ENCODE assay signal across 8 cellular contexts in the genomic region with DNA sequence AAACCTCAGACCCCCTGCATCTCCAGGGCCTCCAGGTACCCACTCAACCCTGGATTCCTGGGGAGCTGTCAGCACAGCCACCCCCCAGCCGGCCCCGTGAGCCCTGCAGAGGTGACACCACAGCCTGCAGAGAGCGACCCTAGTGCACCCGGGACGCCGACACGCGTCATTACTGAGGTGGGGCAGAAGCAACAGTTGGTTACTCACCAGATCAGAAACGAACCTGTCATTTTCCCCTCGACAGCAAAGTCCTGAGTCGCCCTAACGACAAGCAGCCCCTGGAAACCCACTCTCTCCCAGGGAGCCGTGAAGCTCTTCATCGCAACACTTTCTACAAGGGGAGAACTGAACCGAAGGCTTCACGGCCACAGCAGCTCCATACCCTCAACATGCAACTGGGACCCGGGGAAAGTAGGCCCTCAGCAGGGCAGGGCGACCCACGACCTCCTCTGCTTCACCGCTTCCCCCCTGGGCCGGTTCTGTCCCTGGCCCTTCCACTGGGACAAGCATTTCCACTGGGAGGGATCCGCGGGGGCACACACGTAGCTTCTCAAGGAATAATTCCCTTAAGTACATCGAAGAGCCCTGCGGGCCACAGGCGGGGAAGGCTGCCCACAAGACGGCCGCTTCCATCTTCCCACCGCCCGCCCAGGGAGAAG. TPM values are rescaled to one million over a fixed set of nuclear protein-coding genes. Genes with fewer than 3 reads are reported as not detected.
DNase-seq lines count a peak whose midpoint lies in the region; ATAC-seq and TF ChIP-seq lines count a peak whose summit lies in the region.

No MANE protein-coding gene starts in this region.

- 1% methylated on average over 13 of the region's 31 CpGs; no CpG with 5 or more reads in 1 of the 2 experiments for WGBS in IMR-90 (ENCODE audit: extremely low coverage in 2 of 2, insufficient read length in 1 of 2), 2 experiments
- 17 to 33% methylated on average over 9 to 19 of the region's 31 CpGs for WGBS in thyroid gland, 2 donors

- peak overlapping the region; percentile 70 for H3K4ac ChIP-seq in IMR-90 (ENCODE audit: low read depth, low read length)

- no peaks in the 10 kb centered on the region for H3K27me3 Mint-ChIP-seq in effector memory CD8-positive, alpha-beta T cell
- peaks cover 8% of the 10 kb centered on the region for H3K27me3 Mint-ChIP-seq in neural crest cell (ENCODE audit: low read depth)

- H3K4me1 Mint-ChIP-seq in effector memory CD8-positive, alpha-beta T cell (ENCODE audit: low read depth in 2 of 2), result peaks cover 31 to 42% of the 10 kb centered on the region in 2 donors
- peaks cover 29% of the 10 kb centered on the region for H3K4me1 Mint-ChIP-seq in neural crest cell

- peak overlapping the region; percentile 65 for H3K56ac ChIP-seq in IMR-90 (ENCODE audit: extremely low read depth, insufficient read depth, low read length)

- peak overlapping the region; percentile 71 for H2AFZ ChIP-seq in IMR-90 (replicated peaks; ENCODE audit: low read length, poor library complexity)

- H3K23ac ChIP-seq in IMR-90 (ENCODE audit: low read depth, low read length), result peak overlapping the region; percentile 68

- H3K4me1 ChIP-seq in IMR-90 (ENCODE audit: control insufficient read depth, insufficient read depth, low read length), result peaks cover 10% of the 10 kb centered on the region
- peaks cover 24 to 31% of the 10 kb centered on the region in 2 donors for H3K4me1 ChIP-seq in thyroid gland

- no peak overlapping the region for H3K18ac ChIP-seq in IMR-90 (ENCODE audit: low read depth, low read length)

- H4K5ac ChIP-seq in IMR-90 (ENCODE audit: low read depth, low read length), result no peak overlapping the region

- peak overlapping the region; percentile 90 for H2AK9ac ChIP-seq in IMR-90 (replicated peaks; ENCODE audit: low read depth, low read length, poor library complexity)

- H3K4me2 ChIP-seq in IMR-90 (ENCODE audit: low read depth, low read length), result peak overlapping the region; percentile 75

- H2BK5ac ChIP-seq in IMR-90 (ENCODE audit: low read depth, low read length, poor library complexity, severe bottlenecking), result peak overlapping the region; percentile 37

- peak overlapping the region; percentile 54 for H3K27ac ChIP-seq in IMR-90 (ENCODE audit: insufficient read depth, low read length)
- peak overlapping the region in 1 of 3 donors; percentile 82 for H3K27ac ChIP-seq in thyroid gland

- POLR2A ChIA-PET in IMR-90 (lab: Charles Lee; ENCODE audit: unreplicated experiment), result no interaction called here

- H3K36me3 Mint-ChIP-seq in effector memory CD8-positive, alpha-beta T cell (ENCODE audit: insufficient read depth), result peaks cover 50% of the 10 kb centered on the region
- peaks cover 11% of the 10 kb centered on the region for H3K36me3 Mint-ChIP-seq in neural crest cell (ENCODE audit: low read depth)

- peaks cover 0 to 39% of the 10 kb centered on the region in 2 experiments; a peak in 2 of 4 replicates for H3K79me1 ChIP-seq in IMR-90 (ENCODE audit: low read depth in 1 of 2, low read length in 2 of 2)

- peak overlapping the region; percentile 1; the same call in 1 of the 2 replicates for H2BK120ac ChIP-seq in IMR-90 (ENCODE audit: low read depth, low read length)

- no peaks in the 10 kb centered on the region for H3K9me3 Mint-ChIP-seq in effector memory CD8-positive, alpha-beta T cell
- peaks cover 5% of the 10 kb centered on the region for H3K9me3 Mint-ChIP-seq in neural crest cell

- TF ChIP-seq POLR2A in IMR-90 (IDR thresholded peaks at IDR 0.05; ENCODE audit: low read depth, low read length) (peak; percentile 78), thyroid gland (IDR thresholded peaks at IDR 0.05) (no peak)

- 0 out of 2 replicates have a peak overlapping the region, but pooled peaks have one; percentile 15 for H4K91ac ChIP-seq in IMR-90 (ENCODE audit: insufficient read depth, low read depth, low read length)

- H2AK5ac ChIP-seq in IMR-90 (ENCODE audit: low read depth, low read length), result 0 out of 2 replicates have a peak overlapping the region, but pooled peaks have one; percentile 0

- H4K20me1 ChIP-seq in IMR-90 (ENCODE audit: insufficient read depth, low read length), result peaks cover 58% of the 10 kb centered on the region

- H3K9ac ChIP-seq in IMR-90 (ENCODE audit: low read depth, low read length), result peak overlapping the region; percentile 80

- intact Hi-C loops in IMR-90 (cut with micrococcal nuclease), result no loop called here
- intact Hi-C loops in thyroid gland (cut with DNase I), result no loop called here

- dilution Hi-C loops in IMR-90 (cut with HindIII; ENCODE audit: low sequenced_read_pairs, unreplicated experiment), result no loop called here

- H3K9me3 ChIP-seq in IMR-90 (ENCODE audit: control insufficient read depth, insufficient read depth, low read length) (peaks cover 4% of the 10 kb centered on the region; the same call in 1 of the 2 replicates), thyroid gland (no peaks in the 10 kb centered on the region)

- H3K27ac Mint-ChIP-seq in effector memory CD8-positive, alpha-beta T cell, result peak overlapping the region; percentile 95 to 97
- H3K27ac Mint-ChIP-seq in neural crest cell (ENCODE audit: unreplicated experiment), result peak overlapping the region; percentile 93

- no TSS peak for BruUV-seq in IMR-90 (replicated peaks; lab: Mats Ljungman, UMichigan)

- ATAC-seq in IMR-90 (ENCODE audit: low read depth) (peak; percentile 18), HG02759 (IDR thresholded peaks at IDR 0.05; ENCODE audit: unreplicated experiment) (no peak)
- ATAC-seq in effector memory CD8-positive, alpha-beta T cell (replicated peaks), result peak; percentile 80

- H3K4me3 ChIP-seq in IMR-90 (ENCODE audit: insufficient read depth, low read depth, low read length), result peak overlapping the region; percentile 98
- peak overlapping the region; percentile 64 to 89 (median 75) for H3K4me3 ChIP-seq in thyroid gland (replicated peaks in 1 of 3)

- DNase-seq in IMR-90 (peak; percentile 72), neural crest cell (ENCODE audit: low read depth, low spot score) (no peak), thyroid gland (no peak), superior temporal gyrus (ENCODE audit: extremely low spot score) (no peak), NCI-H187 treated with DMSO at 0.1 percent for 48 hours (lab: John Stamatoyannopoulos, UW) (no peak)
- DNase-seq in activated CD4-positive, alpha-beta T cell treated with anti-CD3 and anti-CD28 coated beads, Interleukin-2, amount 50 U/mL, for 24 hours (ENCODE audit: low read depth in 1 of 2, low spot score in 1 of 2), result peak; percentile 31 to 54
- peak; percentile 63 to 69 (median 63) for DNase-seq in effector memory CD8-positive, alpha-beta T cell

- no peak overlapping the region for H2BK15ac ChIP-seq in IMR-90 (ENCODE audit: low read depth, low read length)

- H3K14ac ChIP-seq in IMR-90 (replicated peaks; ENCODE audit: low read depth, low read length), result peak overlapping the region; percentile 64

- in situ Hi-C loops in IMR-90 (cut with MboI; ENCODE audit: low sequenced_read_pairs), result no loop called here

- H3K36me3 ChIP-seq in IMR-90 (ENCODE audit: control insufficient read depth, insufficient read depth, low read length) (peaks cover 29% of the 10 kb centered on the region), thyroid gland (peaks cover 13 to 21% of the 10 kb centered on the region in 2 donors)

- peak overlapping the region in 1 of 2 experiments; percentile 40; a peak in 1 of 4 replicates for H4K8ac ChIP-seq in IMR-90 (ENCODE audit: low read depth in 2 of 2, low read length in 2 of 2)

- TF ChIP-seq CTCF in IMR-90 (conservative IDR thresholded peaks at IDR 0.05; ENCODE audit: low read depth, low read length) (no peak), neural crest cell (conservative IDR thresholded peaks at IDR 0.05) (no peak), thyroid gland (IDR thresholded peaks at IDR 0.05) (no peak)

- H3K27me3 ChIP-seq in IMR-90 (ENCODE audit: control insufficient read depth, insufficient read depth, low read length), result no peaks in the 10 kb centered on the region
- H3K27me3 ChIP-seq in thyroid gland, result no peaks in the 10 kb centered on the region

- H3K4me3 Mint-ChIP-seq in effector memory CD8-positive, alpha-beta T cell, result peak overlapping the region; percentile 89 to 96
- H3K4me3 Mint-ChIP-seq in neural crest cell, result peak overlapping the region; percentile 91

- no peak for TF ChIP-seq RAD21 in IMR-90 (IDR thresholded peaks at IDR 0.05; ENCODE audit: low read length)

- H3K9me1 ChIP-seq in IMR-90 (ENCODE audit: insufficient read depth, low read length), result peaks cover 19% of the 10 kb centered on the region

- CTCF ChIA-PET in IMR-90 (lab: Yijun Ruan, JAX), result no interaction called here

- H2BK20ac ChIP-seq in IMR-90 (ENCODE audit: low read depth, low read length), result no peak overlapping the region

TF ChIP-seq in IMR-90, 13 proteins besides CTCF, POLR2A, EP300 and RAD21:
- no peak for TF ChIP-seq CEBPB (IDR thresholded peaks at IDR 0.05; ENCODE audit: low read depth, low read length)
- TF ChIP-seq RFX5 (IDR thresholded peaks at IDR 0.05; ENCODE audit: low read depth, low read length), result no peak
- TF ChIP-seq, protein P1, sequence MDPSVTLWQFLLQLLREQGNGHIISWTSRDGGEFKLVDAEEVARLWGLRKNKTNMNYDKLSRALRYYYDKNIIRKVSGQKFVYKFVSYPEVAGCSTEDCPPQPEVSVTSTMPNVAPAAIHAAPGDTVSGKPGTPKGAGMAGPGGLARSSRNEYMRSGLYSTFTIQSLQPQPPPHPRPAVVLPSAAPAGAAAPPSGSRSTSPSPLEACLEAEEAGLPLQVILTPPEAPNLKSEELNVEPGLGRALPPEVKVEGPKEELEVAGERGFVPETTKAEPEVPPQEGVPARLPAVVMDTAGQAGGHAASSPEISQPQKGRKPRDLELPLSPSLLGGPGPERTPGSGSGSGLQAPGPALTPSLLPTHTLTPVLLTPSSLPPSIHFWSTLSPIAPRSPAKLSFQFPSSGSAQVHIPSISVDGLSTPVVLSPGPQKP (IDR thresholded peaks at IDR 0.05; ENCODE audit: borderline replicate concordance, low read depth, low read length), result no peak
- TF ChIP-seq MXI1 (IDR thresholded peaks at IDR 0.05; ENCODE audit: borderline replicate concordance, low read depth, low read length), result no peak; the same call in 1 of the 2 replicates
- TF ChIP-seq BHLHE40 (IDR thresholded peaks at IDR 0.05; ENCODE audit: low read depth, low read length), result peak; percentile 55
- 0 out of 2 replicates have a peak, but pooled peaks have one; percentile 3 for TF ChIP-seq MAZ (IDR thresholded peaks at IDR 0.05; ENCODE audit: borderline replicate concordance, low read depth, low read length)

RNA-seq across cellular contexts. Expression of a gene that starts 1.6 kb away (rescaled TPM):
- total RNA-seq in IMR-90 (2012; rRNA removed) (10.0 and 10.8 TPM in 2 replicates), neural crest cell (55.5 and 59.1 TPM in 2 replicates), thyroid gland (10 to 100 TPM; 32.2 to 51.8 (median 41.6) TPM)
- 9.4 and 10.6 TPM in 2 replicates for polyA plus RNA-seq in IMR-90 (2012; rRNA removed)
- polyA plus RNA-seq in IMR-90 (2012; cell fraction: cytosol; rRNA removed), result 8.0 and 8.3 TPM in 2 replicates
- 42.9 and 49.7 TPM in 2 replicates for polyA plus RNA-seq in IMR-90 (2012; cell fraction: nucleus; rRNA removed; ENCODE audit: low replicate concordance)

RNA-seq across cellular contexts. Expression of a gene that starts 27.6 kb away (rescaled TPM):
- total RNA-seq in IMR-90 (2012; rRNA removed) (9.3 and 10.6 TPM in 2 replicates), neural crest cell (43.8 and 44.5 TPM in 2 replicates), thyroid gland (10 to 100 TPM in 3 of 4 donors, 1 to 10 TPM in 1; 9.4 to 15.8 (median 10.1) TPM)
- polyA plus RNA-seq in IMR-90 (2012; rRNA removed), result 9.6 and 10.5 TPM in 2 replicates
- 6.7 and 7.1 TPM in 2 replicates for polyA plus RNA-seq in IMR-90 (2012; cell fraction: cytosol; rRNA removed)
- polyA plus RNA-seq in IMR-90 (2012; cell fraction: nucleus; rRNA removed; ENCODE audit: low replicate concordance), result 11.9 and 13.8 TPM in 2 replicates

Comparison
In these comparisons a context has a peak if more than half of its experiments do, and no peak if none do; other contexts are left out.
1. DNase-seq: peak in IMR-90 (single experiment), activated CD4-positive, alpha-beta T cell treated with anti-CD3 and anti-CD28 coated beads, Interleukin-2, amount 50 U/mL, for 24 hours (2 of 2) and effector memory CD8-positive, alpha-beta T cell (3 of 3); none in neural crest cell (single experiment), thyroid gland (0 of 2), superior temporal gyrus (single experiment) and NCI-H187 treated with DMSO at 0.1 percent for 48 hours (single experiment).